22 cellular contexts compared by ENCODE assay signal in genomic region chr16:89060207-89060794, GRCh38. TPM values are rescaled to one million over a fixed set of nuclear protein-coding genes. Genes with fewer than 3 reads are reported as not detected.
A peak's percentile ranks its signal among the peaks of the same experiment; 100 is the strongest.
DNase-seq lines count a peak whose midpoint lies in the region; ATAC-seq lines count a peak whose summit lies in the region.
"Had no signal": no experiment of that assay in that cellular context is flagged by ENCODE, and none has a peak within 500 bp of the region (broad histone marks: within the 10 kb centered on the region; RNA-seq: fewer than 3 reads in every experiment).

No MANE protein-coding gene starts in this region.

- CTCF ChIA-PET in activated CD4-positive, alpha-beta T cell treated with anti-CD3 and anti-CD28 coated beads for 36 hours (lab: Charles Lee): no interaction called here

- H2AK5ac ChIP-seq in mesendoderm (ENCODE audit: low read length): no peak overlapping the region

- no peak overlapping the region for H3K4me3 Mint-ChIP-seq in activated CD4-positive, alpha-beta T cell treated with anti-CD3 and anti-CD28 coated beads for 36 hours
- H3K4me3 Mint-ChIP-seq in activated CD4-positive, alpha-beta T cell treated with anti-CD3 and anti-CD28 coated beads, Interleukin-2, amount 10 ng/mL, durations not matched to agents 24 days and 14 days: no peak overlapping the region
- peak overlapping the region; percentile 17 to 88 (median 52) for H3K4me3 Mint-ChIP-seq in IgD-negative memory B cell
- H3K4me3 Mint-ChIP-seq in effector memory CD8-positive, alpha-beta T cell: no peak overlapping the region
- H3K4me3 Mint-ChIP-seq: CD4-positive, CD25-positive, alpha-beta regulatory T cell; dendritic cell treated with granulocyte-macrophage colony-stimulating factor and Interleukin-4, amounts not matched to agents 40 ng/mL and 50 ng/mL, for 4 days; nephron had no signal

- in situ Hi-C loops in ACHN (cut with HindIII; ENCODE audit: low pct_ligation_motif_present, low pct_unique_long_range_greater_than_20kb, low sequenced_read_pairs): no loop called here

- no peaks in the 10 kb centered on the region for H3K9me3 Mint-ChIP-seq in activated CD4-positive, alpha-beta T cell treated with anti-CD3 and anti-CD28 coated beads for 36 hours (ENCODE audit: low read depth)
- H3K9me3 Mint-ChIP-seq in activated CD4-positive, alpha-beta T cell treated with anti-CD3 and anti-CD28 coated beads, Interleukin-2, amount 10 ng/mL, durations not matched to agents 24 days and 14 days: no peaks in the 10 kb centered on the region
- no peaks in the 10 kb centered on the region for H3K9me3 Mint-ChIP-seq in IgD-negative memory B cell
- H3K9me3 Mint-ChIP-seq in effector memory CD8-positive, alpha-beta T cell: no peaks in the 10 kb centered on the region
- H3K9me3 Mint-ChIP-seq: dendritic cell treated with granulocyte-macrophage colony-stimulating factor and Interleukin-4, amounts not matched to agents 40 ng/mL and 50 ng/mL, for 4 days; nephron had no signal

- H2BK5ac ChIP-seq in mesendoderm (ENCODE audit: low read length): no peak overlapping the region

- no peak overlapping the region for H4K8ac ChIP-seq in mesendoderm (ENCODE audit: low read depth, low read length)

- no peak overlapping the region for H3K27ac ChIP-seq in mesendoderm (ENCODE audit: low read depth, low read length)
- H3K27ac ChIP-seq: body of pancreas, psoas muscle, upper lobe of left lung had no signal

- intact Hi-C loops in activated CD4-positive, alpha-beta T cell treated with anti-CD3 and anti-CD28 coated beads for 36 hours (cut with DNase I, micrococcal nuclease): no loop called here
- intact Hi-C loops in activated CD4-positive, alpha-beta T cell treated with anti-CD3 and anti-CD28 coated beads, Interleukin-2, amount 10 ng/mL, durations not matched to agents 24 days and 14 days (cut with micrococcal nuclease): no loop called here

- no peaks in the 10 kb centered on the region for H3K4me1 ChIP-seq in mesendoderm (ENCODE audit: control insufficient read depth, low read depth, low read length)
- H3K4me1 ChIP-seq: body of pancreas, psoas muscle, upper lobe of left lung had no signal

- H3K9ac ChIP-seq in mesendoderm (ENCODE audit: low read length): no peak overlapping the region

- H3K23ac ChIP-seq in mesendoderm (ENCODE audit: low read length): no peak overlapping the region

- no peak overlapping the region for H3K4ac ChIP-seq in mesendoderm (ENCODE audit: low read depth, low read length)

- no peaks in the 10 kb centered on the region for H3K27me3 ChIP-seq in mesendoderm (ENCODE audit: insufficient read depth, low read length, poor library complexity)
- H3K27me3 ChIP-seq: body of pancreas, upper lobe of left lung had no signal

- H2BK120ac ChIP-seq in mesendoderm (ENCODE audit: low read depth, low read length): no peak overlapping the region

- H3K4me3 ChIP-seq in mesendoderm (ENCODE audit: low read length): no peak overlapping the region
- H3K4me3 ChIP-seq: body of pancreas, psoas muscle, upper lobe of left lung had no signal

- DNase-seq in activated CD4-positive, alpha-beta T cell treated with anti-CD3 and anti-CD28 coated beads for 36 hours: peak; percentile 43
- no peak for DNase-seq in activated CD4-positive, alpha-beta T cell treated with anti-CD3 and anti-CD28 coated beads, Interleukin-2, amount 10 ng/mL, durations not matched to agents 24 days and 14 days
- DNase-seq in effector memory CD8-positive, alpha-beta T cell: no peak
- no peak for DNase-seq in mesendoderm
- no peak for DNase-seq in ACHN
- DNase-seq in kidney glomerular epithelial cell (lab: John Stamatoyannopoulos, UW): no peak
- DNase-seq: activated naive CD4-positive, alpha-beta T cell treated with Interleukin-2 at 50 U/mL for 16 hours; body of pancreas; CD4-positive, CD25-positive, alpha-beta regulatory T cell; DMS79; erythroblast; mammary epithelial cell; NCI-H1105 treated with DMSO at 0.1 percent for 48 hours; psoas muscle; stimulated activated naive CD8-positive, alpha-beta T cell treated with anti-CD3 and anti-CD28 coated beads, Interleukin-15, Interleukin-2, amounts not matched to agents 100 U/mL and 50 U/mL, for 24 hours; SW 1271 had no signal

- H3K27ac Mint-ChIP-seq in activated CD4-positive, alpha-beta T cell treated with anti-CD3 and anti-CD28 coated beads for 36 hours: no peak overlapping the region
- H3K27ac Mint-ChIP-seq in activated CD4-positive, alpha-beta T cell treated with anti-CD3 and anti-CD28 coated beads, Interleukin-2, amount 10 ng/mL, durations not matched to agents 24 days and 14 days: no peak overlapping the region
- peak overlapping the region; percentile 84 to 97 (median 90) for H3K27ac Mint-ChIP-seq in IgD-negative memory B cell
- no peak overlapping the region for H3K27ac Mint-ChIP-seq in effector memory CD8-positive, alpha-beta T cell
- H3K27ac Mint-ChIP-seq: CD4-positive, CD25-positive, alpha-beta regulatory T cell; dendritic cell treated with granulocyte-macrophage colony-stimulating factor and Interleukin-4, amounts not matched to agents 40 ng/mL and 50 ng/mL, for 4 days; nephron had no signal

- no peaks in the 10 kb centered on the region for H3K4me1 Mint-ChIP-seq in activated CD4-positive, alpha-beta T cell treated with anti-CD3 and anti-CD28 coated beads for 36 hours
- no peaks in the 10 kb centered on the region for H3K4me1 Mint-ChIP-seq in activated CD4-positive, alpha-beta T cell treated with anti-CD3 and anti-CD28 coated beads, Interleukin-2, amount 10 ng/mL, durations not matched to agents 24 days and 14 days
- peaks cover 15 to 22% (median 20%) of the 10 kb centered on the region in 3 donors for H3K4me1 Mint-ChIP-seq in IgD-negative memory B cell
- no peaks in the 10 kb centered on the region for H3K4me1 Mint-ChIP-seq in effector memory CD8-positive, alpha-beta T cell (ENCODE audit: low read depth in 2 of 2)
- H3K4me1 Mint-ChIP-seq: CD4-positive, CD25-positive, alpha-beta regulatory T cell; nephron had no signal

- no peak overlapping the region for H4K5ac ChIP-seq in mesendoderm (ENCODE audit: low read length)

- no peak overlapping the region for H3K56ac ChIP-seq in mesendoderm (ENCODE audit: low read length)

- no peak overlapping the region for H2BK15ac ChIP-seq in mesendoderm (replicated peaks; ENCODE audit: low read depth)

- H3K36me3 Mint-ChIP-seq in activated CD4-positive, alpha-beta T cell treated with anti-CD3 and anti-CD28 coated beads for 36 hours (ENCODE audit: low read depth): no peaks in the 10 kb centered on the region
- H3K36me3 Mint-ChIP-seq in activated CD4-positive, alpha-beta T cell treated with anti-CD3 and anti-CD28 coated beads, Interleukin-2, amount 10 ng/mL, durations not matched to agents 24 days and 14 days (ENCODE audit: low read depth): no peaks in the 10 kb centered on the region
- no peaks in the 10 kb centered on the region for H3K36me3 Mint-ChIP-seq in IgD-negative memory B cell
- no peaks in the 10 kb centered on the region for H3K36me3 Mint-ChIP-seq in effector memory CD8-positive, alpha-beta T cell (ENCODE audit: insufficient read depth)
- H3K36me3 Mint-ChIP-seq: CD4-positive, CD25-positive, alpha-beta regulatory T cell had no signal

- H3K36me3 ChIP-seq in mesendoderm (ENCODE audit: control insufficient read depth, insufficient read depth, low read length): no peaks in the 10 kb centered on the region
- H3K36me3 ChIP-seq: upper lobe of left lung had no signal

- POLR2A ChIA-PET in activated CD4-positive, alpha-beta T cell treated with anti-CD3 and anti-CD28 coated beads for 36 hours (lab: Charles Lee): no interaction called here

- H3K18ac ChIP-seq in mesendoderm (ENCODE audit: low read length): no peak overlapping the region

- no peak overlapping the region for H3K4me2 ChIP-seq in mesendoderm (ENCODE audit: low read length)

- H3K79me2 ChIP-seq in mesendoderm (ENCODE audit: control insufficient read depth, insufficient read depth, low read length): no peaks in the 10 kb centered on the region

- no peaks in the 10 kb centered on the region for H3K79me1 ChIP-seq in mesendoderm (ENCODE audit: low read length)

- WGBS in mesendoderm (ENCODE audit: extremely low coverage, insufficient coverage, low lambda C conversion rate): no CpG with 5 or more reads among the region's 12 CpGs

- no peaks in the 10 kb centered on the region for H3K27me3 Mint-ChIP-seq in activated CD4-positive, alpha-beta T cell treated with anti-CD3 and anti-CD28 coated beads for 36 hours
- no peaks in the 10 kb centered on the region for H3K27me3 Mint-ChIP-seq in activated CD4-positive, alpha-beta T cell treated with anti-CD3 and anti-CD28 coated beads, Interleukin-2, amount 10 ng/mL, durations not matched to agents 24 days and 14 days
- peaks cover 2% of the 10 kb centered on the region for H3K27me3 Mint-ChIP-seq in IgD-negative memory B cell
- H3K27me3 Mint-ChIP-seq in effector memory CD8-positive, alpha-beta T cell: peaks cover 0 to 20% of the 10 kb centered on the region in 2 donors
- H3K27me3 Mint-ChIP-seq: CD4-positive, CD25-positive, alpha-beta regulatory T cell had no signal

- ATAC-seq in activated CD4-positive, alpha-beta T cell treated with anti-CD3 and anti-CD28 coated beads for 36 hours: peak; percentile 61
- peak; percentile 61 for ATAC-seq in GM19025 (IDR thresholded peaks at IDR 0.05; ENCODE audit: low read depth, unreplicated experiment)
- ATAC-seq in effector memory CD8-positive, alpha-beta T cell (replicated peaks): peak; percentile 32
- ATAC-seq: body of pancreas; HCT116; psoas muscle; stimulated activated naive CD8-positive, alpha-beta T cell treated with anti-CD3 and anti-CD28 coated beads, Interleukin-15, Interleukin-2, amounts not matched to agents 100 U/mL and 50 U/mL, for 24 hours had no signal

RNA-seq across cellular contexts. Expression of gene ACSF3, which starts 33.4 kb away (rescaled TPM):
- 10 to 100 TPM; 39.7 to 41.7 TPM for total RNA-seq in activated CD4-positive, alpha-beta T cell treated with anti-CD3 and anti-CD28 coated beads for 36 hours
- total RNA-seq in activated CD4-positive, alpha-beta T cell treated with anti-CD3 and anti-CD28 coated beads, Interleukin-2, amount 10 ng/mL, durations not matched to agents 24 days and 14 days: 41.1 and 41.6 TPM in 2 replicates
- 53.9 TPM for polyA plus RNA-seq in IgD-negative memory B cell
- 7.0 TPM for polyA plus RNA-seq in mesendoderm (2013, experiment 1 of 2)
- 7.1 TPM for polyA plus RNA-seq in mesendoderm (2013, experiment 2 of 2)

Comparison
In these comparisons a context has a peak if more than half of its experiments do, and no peak if none do; other contexts are left out.
1. H3K27ac Mint-ChIP-seq: peak in IgD-negative memory B cell (3 of 3); none in activated CD4-positive, alpha-beta T cell treated with anti-CD3 and anti-CD28 coated beads for 36 hours (single experiment), activated CD4-positive, alpha-beta T cell treated with anti-CD3 and anti-CD28 coated beads, Interleukin-2, amount 10 ng/mL, durations not matched to agents 24 days and 14 days (single experiment) and effector memory CD8-positive, alpha-beta T cell (0 of 2).
2. H3K4me3 Mint-ChIP-seq: peak in IgD-negative memory B cell (4 of 4); none in activated CD4-positive, alpha-beta T cell treated with anti-CD3 and anti-CD28 coated beads for 36 hours (single experiment), activated CD4-positive, alpha-beta T cell treated with anti-CD3 and anti-CD28 coated beads, Interleukin-2, amount 10 ng/mL, durations not matched to agents 24 days and 14 days (single experiment) and effector memory CD8-positive, alpha-beta T cell (0 of 2).
3. Peak in every context shown above with its lines, with median percentiles within 50 percentile points of each other: ATAC-seq.